ENCODE assay signal across 6 cellular contexts in genomic region chr7:151008511-151009323, GRCh38.
DNase-seq lines count a peak whose midpoint lies in the region; ATAC-seq and TF ChIP-seq lines count a peak whose summit lies in the region.

No MANE protein-coding gene starts in this region.

- TF ChIP-seq CTCF in OCI-LY3 (IDR thresholded peaks at IDR 0.05; ENCODE audit: low read depth, low read length) (peak; percentile 49), astrocyte of the spinal cord (IDR thresholded peaks at IDR 0.05; ENCODE audit: low read depth, low read length) (peak; percentile 79), nephron (IDR thresholded peaks at IDR 0.05; ENCODE audit: unreplicated experiment in 3 of 3) (peak; percentile 59 to 73 (median 62))

- no peak for DNase-seq in astrocyte of the spinal cord (ENCODE audit: low read depth, low spot score)
- no peak for DNase-seq in NCI-H82 (lab: John Stamatoyannopoulos, UW)

- no peak overlapping the region for H3K27ac ChIP-seq in OCI-LY3 (ENCODE audit: low read length)

- peaks cover 2% of the 10 kb centered on the region; the same call in 1 of the 2 replicates for H3K27me3 ChIP-seq in OCI-LY3 (ENCODE audit: low read depth, low read length)

- in situ Hi-C loops in astrocyte of the spinal cord (cut with HindIII; ENCODE audit: low sequenced_read_pairs), result no loop called here

- no peaks in the 10 kb centered on the region for H3K36me3 Mint-ChIP-seq in nephron (ENCODE audit: low read depth)

- no peaks in the 10 kb centered on the region for H4K20me1 ChIP-seq in OCI-LY3 (ENCODE audit: insufficient read depth, low read length)

- no peaks in the 10 kb centered on the region for H3K9me3 Mint-ChIP-seq in nephron

- H3K79me2 ChIP-seq in OCI-LY3 (ENCODE audit: low read length), result no peaks in the 10 kb centered on the region

- H3K36me3 ChIP-seq in OCI-LY3 (replicated peaks; ENCODE audit: low read depth, low read length), result no peaks in the 10 kb centered on the region

- H3K4me1 ChIP-seq in OCI-LY3 (ENCODE audit: low read length), result no peaks in the 10 kb centered on the region

- H3K27me3 Mint-ChIP-seq in nephron (ENCODE audit: low read depth), result peaks cover 14% of the 10 kb centered on the region

- H2AFZ ChIP-seq in OCI-LY3 (ENCODE audit: low read depth, low read length), result no peak overlapping the region

- H3K4me3 ChIP-seq in OCI-LY3 (ENCODE audit: low read length) (no peak overlapping the region), astrocyte of the spinal cord (ENCODE audit: low read depth, low read length) (no peak overlapping the region)

- H3K4me2 ChIP-seq in OCI-LY3 (ENCODE audit: low read length), result no peak overlapping the region

- no peak overlapping the region for H3K9ac ChIP-seq in OCI-LY3 (ENCODE audit: low read length)

- no peaks in the 10 kb centered on the region for H3K9me3 ChIP-seq in OCI-LY3 (ENCODE audit: insufficient read depth, low read length)

- H3K4me3 Mint-ChIP-seq in nephron, result peak overlapping the region in 2 of 3 experiments; percentile 30 to 40

- H3K4me1 Mint-ChIP-seq in nephron, result peaks cover 37% of the 10 kb centered on the region

- H3K27ac Mint-ChIP-seq in nephron, result peak overlapping the region in 2 of 3 experiments; percentile 85 to 89

- ATAC-seq in GM19023 (IDR thresholded peaks at IDR 0.05; ENCODE audit: unreplicated experiment) (peak; percentile 67), HG03159 (IDR thresholded peaks at IDR 0.05; ENCODE audit: unreplicated experiment) (no peak)
